ENCODE assay signal across 10 cellular contexts in genomic region chr3:181694805-181695660, GRCh38. TPM values are rescaled to one million over a fixed set of nuclear protein-coding genes. Genes with fewer than 3 reads are reported as not detected.
DNase-seq lines count a peak whose midpoint lies in the region; ATAC-seq and TF ChIP-seq lines count a peak whose summit lies in the region.
"Had no signal": no experiment of that assay in that cellular context is flagged by ENCODE, and none has a peak within 500 bp of the region (broad histone marks: within the 10 kb centered on the region; RNA-seq: fewer than 3 reads in every experiment).

No MANE protein-coding gene starts in this region.

- H3K36me3 ChIP-seq in HUES64 (ENCODE audit: insufficient read depth, low read length): no peaks in the 10 kb centered on the region
- H3K36me3 ChIP-seq in endodermal cell (ENCODE audit: control insufficient read depth, insufficient read depth, low read length): no peaks in the 10 kb centered on the region

- H3K27me3 Mint-ChIP-seq in endodermal cell (ENCODE audit: insufficient read depth): peaks cover 39% of the 10 kb centered on the region

- peak overlapping the region; percentile 62 for H3K9ac ChIP-seq in HUES64 (ENCODE audit: low read depth, low read length)
- no peak overlapping the region for H3K9ac ChIP-seq in endodermal cell (ENCODE audit: extremely low read depth, low read length, poor library complexity, severe bottlenecking)

- H3K27ac Mint-ChIP-seq in endodermal cell: peak overlapping the region; percentile 41
- H3K27ac Mint-ChIP-seq: stimulated activated naive CD8-positive, alpha-beta T cell treated with anti-CD3 and anti-CD28 coated beads, Interleukin-15, Interleukin-2, amounts not matched to agents 100 ng/mL and 50 ng/mL, for 24 hours had no signal

- no peaks in the 10 kb centered on the region for H3K36me3 Mint-ChIP-seq in endodermal cell (ENCODE audit: low read depth)

- TF ChIP-seq CTCF in endodermal cell (conservative IDR thresholded peaks at IDR 0.05): peak; percentile 70
- no peak for TF ChIP-seq CTCF in lower leg skin (IDR thresholded peaks at IDR 0.05)

- H3K4me1 Mint-ChIP-seq in endodermal cell: peaks cover 15% of the 10 kb centered on the region

- H3K4me3 ChIP-seq in HUES64 (ENCODE audit: low read length) (peak overlapping the region; percentile 67), endodermal cell (ENCODE audit: low read length) (peak overlapping the region; percentile 78), lower leg skin (ENCODE audit: low read depth, poor library complexity, severe bottlenecking) (peak overlapping the region; percentile 17)

- H3K4me1 ChIP-seq in HUES64 (ENCODE audit: insufficient read depth, low read length): peaks cover 47% of the 10 kb centered on the region
- H3K4me1 ChIP-seq in endodermal cell (ENCODE audit: control insufficient read depth, insufficient read depth, low read length): no peaks in the 10 kb centered on the region

- ATAC-seq in GM18505 (IDR thresholded peaks at IDR 0.05; ENCODE audit: unreplicated experiment): no peak
- no peak for ATAC-seq in HG02870 (IDR thresholded peaks at IDR 0.05; ENCODE audit: unreplicated experiment)

- H3K4me3 Mint-ChIP-seq in endodermal cell: peak overlapping the region; percentile 66

- in situ Hi-C loops in KBM-7 (cut with MboI; ENCODE audit: low pct_unique_long_range_greater_than_20kb, low sequenced_read_pairs): no loop called here

- H3K27ac ChIP-seq in HUES64 (ENCODE audit: low read depth, low read length): no peak overlapping the region
- H3K27ac ChIP-seq in endodermal cell (ENCODE audit: low read depth, low read length): no peak overlapping the region

- H3K9me3 ChIP-seq in HUES64 (ENCODE audit: insufficient read depth, low read depth, low read length) (no peaks in the 10 kb centered on the region), endodermal cell (ENCODE audit: control insufficient read depth, low read length) (no peaks in the 10 kb centered on the region)

- TF ChIP-seq POLR2A in lower leg skin (IDR thresholded peaks at IDR 0.05): no peak
- TF ChIP-seq POLR2A in GM18505 (IDR thresholded peaks at IDR 0.05; ENCODE audit: borderline replicate concordance, extremely low read depth, insufficient read depth, insufficient read length): no peak

- 9% methylated on average over 53 of the region's 53 CpGs for WGBS in HUES64
- 26 to 68% methylated on average over 20 to 53 of the region's 53 CpGs for WGBS in endodermal cell (ENCODE audit: insufficient coverage in 1 of 2, insufficient read length in 1 of 2), 2 experiments
- 17 to 42% methylated on average over 23 to 34 of the region's 53 CpGs for WGBS in lower leg skin, 2 donors

- intact Hi-C loops in lower leg skin (cut with DNase I; ENCODE audit: low total_unique reads): no loop called here

- H3K9me3 Mint-ChIP-seq in endodermal cell: no peaks in the 10 kb centered on the region
- H3K9me3 Mint-ChIP-seq: stimulated activated naive CD8-positive, alpha-beta T cell treated with anti-CD3 and anti-CD28 coated beads, Interleukin-15, Interleukin-2, amounts not matched to agents 100 ng/mL and 50 ng/mL, for 24 hours had no signal

- DNase-seq in endodermal cell: peak; percentile 91
- peak in 1 of 2 donors; percentile 88 for DNase-seq in lower leg skin (ENCODE audit: low spot score in 2 of 2)
- DNase-seq in superior temporal gyrus (ENCODE audit: extremely low spot score): peak; percentile 54
- DNase-seq in SHP77 treated with DMSO at 0.1 percent for 48 hours (lab: John Stamatoyannopoulos, UW): no peak
- no peak for DNase-seq in KBM-7

- H3K27me3 ChIP-seq in HUES64 (ENCODE audit: insufficient read depth, low read length): peaks cover 36% of the 10 kb centered on the region
- peaks cover 65% of the 10 kb centered on the region for H3K27me3 ChIP-seq in endodermal cell (ENCODE audit: control insufficient read depth, insufficient read depth, low read length, poor library complexity, severe bottlenecking)

RNA-seq across cellular contexts. Expression of gene SOX2, which starts 16.7 kb away (rescaled TPM):
- polyA plus RNA-seq in HUES64 (2013, experiment 1 of 2): 174 TPM
- polyA plus RNA-seq in HUES64 (2013, experiment 2 of 2): 191 TPM
- 10 to 100 TPM in 1 of 2 donors, 1 to 10 TPM in 1; 1.8 to 39.5 TPM for total RNA-seq in endodermal cell
- polyA plus RNA-seq in endodermal cell (2013, experiment 1 of 2): 240 TPM
- 203 TPM for polyA plus RNA-seq in endodermal cell (2013, experiment 2 of 2)
- 1 to 10 TPM in 3 of 4 donors, under 1 TPM in 1; 0.20 to 3.3 (median 1.1) TPM for total RNA-seq in lower leg skin
- total RNA-seq: LHCN-M2 had no signal

Comparison
In these comparisons a context has a peak if more than half of its experiments do, and no peak if none do; other contexts are left out.
1. H3K4me3 ChIP-seq: peak in every context shown above with its lines; median percentile 78 in endodermal cell; 67 in HUES64; 17 in lower leg skin.
2. DNase-seq: peak in endodermal cell (single experiment) and superior temporal gyrus (single experiment); none in SHP77 treated with DMSO at 0.1 percent for 48 hours (single experiment) and KBM-7 (single experiment).